Comparison of ENCODE assay signal across 9 cellular contexts in genomic region chr10:79250259-79250658, GRCh38.
DNase-seq lines count a peak whose midpoint lies in the region; ATAC-seq and FAIRE-seq lines count a peak whose summit lies in the region.
"Had no signal": no experiment of that assay in that cellular context is flagged by ENCODE, and none has a peak within 500 bp of the region (broad histone marks: within the 10 kb centered on the region; RNA-seq: fewer than 3 reads in every experiment).

No MANE protein-coding gene starts in this region.

- POLR2A ChIA-PET in activated CD4-positive, alpha-beta memory T cell treated with anti-CD3 and anti-CD28 coated beads, Interleukin-2, amount 10 ng/mL, durations not matched to agents 7 days and 5 days (lab: Charles Lee) = interaction anchor here (1.1 to 2.6 kb wide), 7 partner anchors 9 to 98 kb away, joined by 3 to 11 read pairs (median 5); no protein-coding TSS in a partner anchor

- ATAC-seq in GM18867 (IDR thresholded peaks at IDR 0.05; ENCODE audit: unreplicated experiment) = peak; percentile 31
- ATAC-seq in HG03045 (IDR thresholded peaks at IDR 0.05; ENCODE audit: unreplicated experiment) = peak; percentile 32

- peaks cover 66% of the 10 kb centered on the region for H3K4me1 Mint-ChIP-seq in activated CD4-positive, alpha-beta memory T cell treated with anti-CD3 and anti-CD28 coated beads, Interleukin-2, amount 10 ng/mL, durations not matched to agents 7 days and 5 days

- H3K36me3 Mint-ChIP-seq in activated CD4-positive, alpha-beta memory T cell treated with anti-CD3 and anti-CD28 coated beads, Interleukin-2, amount 10 ng/mL, durations not matched to agents 7 days and 5 days (ENCODE audit: low read depth) = peaks cover 10% of the 10 kb centered on the region

- FAIRE-seq in small intestine (lab: Jason Lieb, UNC) = no peak

- no peaks in the 10 kb centered on the region for H3K9me3 Mint-ChIP-seq in activated CD4-positive, alpha-beta memory T cell treated with anti-CD3 and anti-CD28 coated beads, Interleukin-2, amount 10 ng/mL, durations not matched to agents 7 days and 5 days

- H3K4ac ChIP-seq in trophoblast cell (ENCODE audit: low read depth, low read length) = peak overlapping the region; percentile 26

- H3K14ac ChIP-seq in trophoblast cell (ENCODE audit: low read length) = no peak overlapping the region

- H3K4me2 ChIP-seq in trophoblast cell (ENCODE audit: low read length) = no peak overlapping the region

- H3K4me1 ChIP-seq in trophoblast cell (ENCODE audit: control insufficient read depth in 1 of 2, insufficient read depth in 2 of 2, low read length in 2 of 2) = peaks cover 32 to 44% of the 10 kb centered on the region in 2 experiments
- peaks cover 0 to 26% of the 10 kb centered on the region in 2 donors for H3K4me1 ChIP-seq in small intestine (ENCODE audit: control insufficient read depth in 2 of 2, insufficient read depth in 1 of 2, low read depth in 1 of 2, low read length in 1 of 2)

- H2AK5ac ChIP-seq in trophoblast cell (ENCODE audit: low read length) = no peak overlapping the region

- H2BK12ac ChIP-seq in trophoblast cell (ENCODE audit: low read length) = no peak overlapping the region

- no peak overlapping the region for H3K9ac ChIP-seq in trophoblast cell (ENCODE audit: low read length)

- H3K4me3 Mint-ChIP-seq in activated CD4-positive, alpha-beta memory T cell treated with anti-CD3 and anti-CD28 coated beads, Interleukin-2, amount 10 ng/mL, durations not matched to agents 7 days and 5 days = no peak overlapping the region

- H3K23ac ChIP-seq in trophoblast cell (ENCODE audit: low read length) = no peak overlapping the region

- H2BK5ac ChIP-seq in trophoblast cell (ENCODE audit: low read depth, low read length, poor library complexity) = no peak overlapping the region

- H3K36me3 ChIP-seq in trophoblast cell (ENCODE audit: control insufficient read depth in 1 of 2, insufficient read depth in 2 of 2, low read length in 2 of 2) (peaks cover 37 to 50% of the 10 kb centered on the region in 2 experiments), small intestine (ENCODE audit: control insufficient read depth in 2 of 2, insufficient read depth in 2 of 2, low read length in 2 of 2) (no peaks in the 10 kb centered on the region)

- peak overlapping the region; percentile 29 for H3K4me3 ChIP-seq in trophoblast cell (ENCODE audit: low read depth, low read length)
- H3K4me3 ChIP-seq in small intestine (ENCODE audit: low read depth in 1 of 2, low read length in 2 of 2) = no peak overlapping the region

- no CpG with 5 or more reads among the region's 5 CpGs for WGBS in trophoblast cell (ENCODE audit: extremely low coverage, insufficient coverage, insufficient read length)
- WGBS in small intestine, 3 donors = 64 to 77% (median 67%) methylated on average over 5 of the region's 5 CpGs

- H2AFZ ChIP-seq in trophoblast cell (ENCODE audit: insufficient read depth, low read length, poor library complexity) = no peak overlapping the region

- no peaks in the 10 kb centered on the region for H3K27me3 Mint-ChIP-seq in activated CD4-positive, alpha-beta memory T cell treated with anti-CD3 and anti-CD28 coated beads, Interleukin-2, amount 10 ng/mL, durations not matched to agents 7 days and 5 days

- H4K91ac ChIP-seq in trophoblast cell (ENCODE audit: low read depth, low read length) = no peak overlapping the region

- H3K79me2 ChIP-seq in trophoblast cell (ENCODE audit: control insufficient read depth, insufficient read depth, low read length, poor library complexity) = peaks cover 11% of the 10 kb centered on the region

- H3K79me1 ChIP-seq in trophoblast cell (ENCODE audit: low read length) = peaks cover 4% of the 10 kb centered on the region

- H4K12ac ChIP-seq in trophoblast cell (ENCODE audit: low read depth, low read length) = no peak overlapping the region

- H3K27ac ChIP-seq in trophoblast cell (ENCODE audit: low read depth, low read length) (no peak overlapping the region), small intestine (ENCODE audit: low read depth in 1 of 2, low read length in 1 of 2) (peak overlapping the region in 1 of 2 donors; percentile 84)

- H3K27ac Mint-ChIP-seq in activated CD4-positive, alpha-beta memory T cell treated with anti-CD3 and anti-CD28 coated beads, Interleukin-2, amount 10 ng/mL, durations not matched to agents 7 days and 5 days = peak overlapping the region; percentile 70

- no peak overlapping the region for H2BK120ac ChIP-seq in trophoblast cell (ENCODE audit: insufficient read depth, low read length, poor library complexity)

- H3K9me3 ChIP-seq in trophoblast cell (ENCODE audit: insufficient read depth, low read depth, low read length) = no peaks in the 10 kb centered on the region
- H3K9me3 ChIP-seq in small intestine (ENCODE audit: control insufficient read depth, low read depth) = no peaks in the 10 kb centered on the region

- no peak overlapping the region for H3K18ac ChIP-seq in trophoblast cell (ENCODE audit: low read length)

- CTCF ChIA-PET in activated CD4-positive, alpha-beta memory T cell treated with anti-CD3 and anti-CD28 coated beads, Interleukin-2, amount 10 ng/mL, durations not matched to agents 7 days and 5 days (lab: Charles Lee) = interaction anchor here (1.0 to 1.2 kb wide), 2 partner anchors 55 to 98 kb away, joined by 3 read pairs; no protein-coding TSS in a partner anchor

- no peak overlapping the region for H4K8ac ChIP-seq in trophoblast cell (ENCODE audit: low read depth, low read length)

- DNase-seq in activated CD4-positive, alpha-beta memory T cell treated with anti-CD3 and anti-CD28 coated beads, Interleukin-2, amount 10 ng/mL, durations not matched to agents 7 days and 5 days = no peak
- DNase-seq in trophoblast cell (no peak), small intestine (no peak), DMS79 (lab: John Stamatoyannopoulos, UW) (no peak), HUDEP-2 (lab: John Stamatoyannopoulos, UW; ENCODE audit: unreplicated experiment in 76 of 76) (no peak), superior temporal gyrus (ENCODE audit: extremely low spot score) (no peak)
- DNase-seq: stimulated activated CD4-positive, alpha-beta T cell treated with anti-CD3 and anti-CD28 coated beads, Interleukin-2, amount 100 ng/mL, for 24 hours had no signal

- no peaks in the 10 kb centered on the region for H3K27me3 ChIP-seq in trophoblast cell (ENCODE audit: insufficient read depth, low read length)
- H3K27me3 ChIP-seq in small intestine (ENCODE audit: control insufficient read depth in 2 of 2, insufficient read depth in 2 of 2, low read length in 2 of 2) = no peaks in the 10 kb centered on the region
